In genomic region chr17:58219789-58220183, GRCh38 we compare ENCODE assay signal across 8 cellular contexts.
A peak's percentile ranks its signal among the peaks of the same experiment; 100 is the strongest.
DNase-seq lines count a peak whose midpoint lies in the region; ATAC-seq and TF ChIP-seq lines count a peak whose summit lies in the region.

No MANE protein-coding gene starts in this region.

- H3K27ac Mint-ChIP-seq in T-helper 1 cell treated with Interleukin-12 subunit alpha and Interleukin-12 subunit beta and Interleukin-4 antibody, amounts not matched to agents 30 μg/mL and 1 μg/mL, for 36 hours: peak overlapping the region; percentile 93

- H3K27me3 ChIP-seq in WERI-Rb-1 (ENCODE audit: insufficient read depth, low read depth, severe bottlenecking): no peaks in the 10 kb centered on the region
- H3K27me3 ChIP-seq in iPS-18a (ENCODE audit: control insufficient read depth, insufficient read depth, low read length): peaks cover 11% of the 10 kb centered on the region
- no peaks in the 10 kb centered on the region for H3K27me3 ChIP-seq in stomach smooth muscle (ENCODE audit: control insufficient read depth in 1 of 2, insufficient read depth in 2 of 2, low read length in 2 of 2)

- no peak for ATAC-seq in GM21737 (IDR thresholded peaks at IDR 0.05; ENCODE audit: unreplicated experiment)

- H3K4me3 ChIP-seq in WERI-Rb-1 (ENCODE audit: low read depth, low read length): peak overlapping the region; percentile 56
- H3K4me3 ChIP-seq in iPS-18a (ENCODE audit: low read length): peak overlapping the region; percentile 61
- H3K4me3 ChIP-seq in stomach smooth muscle (ENCODE audit: low read length in 2 of 2): peak overlapping the region; percentile 74 to 91

- H3K4me1 Mint-ChIP-seq in T-helper 1 cell treated with Interleukin-12 subunit alpha and Interleukin-12 subunit beta and Interleukin-4 antibody, amounts not matched to agents 30 μg/mL and 1 μg/mL, for 36 hours (ENCODE audit: low read depth): peaks cover 18% of the 10 kb centered on the region

- H3K27me3 Mint-ChIP-seq in T-helper 1 cell treated with Interleukin-12 subunit alpha and Interleukin-12 subunit beta and Interleukin-4 antibody, amounts not matched to agents 30 μg/mL and 1 μg/mL, for 36 hours (ENCODE audit: low read depth): peaks cover 20% of the 10 kb centered on the region

- peak overlapping the region; percentile 73 for H3K27ac ChIP-seq in WERI-Rb-1
- no peak overlapping the region for H3K27ac ChIP-seq in iPS-18a (ENCODE audit: low read length)
- peak overlapping the region; percentile 69 for H3K27ac ChIP-seq in stomach smooth muscle (ENCODE audit: low read length)

- H3K9me3 Mint-ChIP-seq in T-helper 1 cell treated with Interleukin-12 subunit alpha and Interleukin-12 subunit beta and Interleukin-4 antibody, amounts not matched to agents 30 μg/mL and 1 μg/mL, for 36 hours: no peaks in the 10 kb centered on the region

- H3K9ac ChIP-seq in iPS-18a (ENCODE audit: low read length) (no peak overlapping the region), stomach smooth muscle (ENCODE audit: low read length in 2 of 2) (no peak overlapping the region)

- H3K9me3 ChIP-seq in WERI-Rb-1 (ENCODE audit: severe bottlenecking) (no peaks in the 10 kb centered on the region), iPS-18a (ENCODE audit: control insufficient read depth, low read depth, low read length) (no peaks in the 10 kb centered on the region), stomach smooth muscle (ENCODE audit: control insufficient read depth in 2 of 2, low read length in 2 of 2) (no peaks in the 10 kb centered on the region)

- H3K36me3 ChIP-seq in WERI-Rb-1: peaks cover 22% of the 10 kb centered on the region
- no peaks in the 10 kb centered on the region for H3K36me3 ChIP-seq in iPS-18a (ENCODE audit: control insufficient read depth, low read depth, low read length)
- peaks cover 3 to 12% of the 10 kb centered on the region in 2 donors for H3K36me3 ChIP-seq in stomach smooth muscle (ENCODE audit: control insufficient read depth in 2 of 2, insufficient read depth in 2 of 2, low read length in 2 of 2)

- no peaks in the 10 kb centered on the region for H3K36me3 Mint-ChIP-seq in T-helper 1 cell treated with Interleukin-12 subunit alpha and Interleukin-12 subunit beta and Interleukin-4 antibody, amounts not matched to agents 30 μg/mL and 1 μg/mL, for 36 hours (ENCODE audit: low read depth)

- peak overlapping the region; percentile 92 for H3K4me3 Mint-ChIP-seq in T-helper 1 cell treated with Interleukin-12 subunit alpha and Interleukin-12 subunit beta and Interleukin-4 antibody, amounts not matched to agents 30 μg/mL and 1 μg/mL, for 36 hours

- H3K4me1 ChIP-seq in iPS-18a (ENCODE audit: control insufficient read depth, low read depth, low read length): peaks cover 6% of the 10 kb centered on the region
- peaks cover 8% of the 10 kb centered on the region for H3K4me1 ChIP-seq in stomach smooth muscle (ENCODE audit: control insufficient read depth, insufficient read depth, low read length)

- no peak for TF ChIP-seq CTCF in WERI-Rb-1 (IDR thresholded peaks at IDR 0.05; ENCODE audit: low read depth, low read length)

- no peak for DNase-seq in T-helper 1 cell
- DNase-seq in WERI-Rb-1: no peak
- no peak for DNase-seq in NCI-H774 (lab: John Stamatoyannopoulos, UW)
- no peak for DNase-seq in central memory CD4-positive, alpha-beta T cell
